In the genomic region with DNA sequence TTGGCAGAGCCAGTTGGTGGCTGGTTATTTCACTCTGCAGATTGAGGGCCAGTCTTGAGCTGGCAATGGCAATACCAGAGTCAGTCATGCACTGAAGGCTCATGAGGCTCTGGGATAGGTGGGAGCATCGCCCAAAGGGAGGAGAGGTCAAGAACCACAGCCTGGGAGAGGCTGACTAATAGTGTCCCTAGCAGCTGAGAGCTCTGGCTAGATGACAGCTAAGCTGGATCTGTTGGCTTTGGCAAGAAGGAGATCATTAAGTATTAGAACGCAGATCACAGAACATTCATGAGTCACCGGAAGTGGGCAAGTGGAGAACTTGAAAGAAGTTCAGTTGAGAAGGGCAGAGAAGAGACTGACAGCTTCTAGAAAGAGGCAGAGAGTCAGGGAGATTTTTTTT, we compare ENCODE assay signal across 16 cellular contexts.
A peak's percentile ranks its signal among the peaks of the same experiment; 100 is the strongest.
DNase-seq lines count a peak whose midpoint lies in the region; ATAC-seq and TF ChIP-seq lines count a peak whose summit lies in the region.
"Had no signal": no experiment of that assay in that cellular context is flagged by ENCODE, and none has a peak within 500 bp of the region (broad histone marks: within the 10 kb centered on the region; RNA-seq: fewer than 3 reads in every experiment).

No MANE protein-coding gene starts in this region.

- no peaks in the 10 kb centered on the region for H3K79me2 ChIP-seq in PC-3 (ENCODE audit: low read length)

- H3K27me3 ChIP-seq in PC-3 (ENCODE audit: low read length) = no peaks in the 10 kb centered on the region
- H3K27me3 ChIP-seq in HAP-1 (ENCODE audit: low read depth) = no peaks in the 10 kb centered on the region
- H3K27me3 ChIP-seq: uterus had no signal

- intact Hi-C loops in PC-3 (cut with micrococcal nuclease) = no loop called here

- in situ Hi-C loops in HAP-1 (cut with MboI; ENCODE audit: low sequenced_read_pairs) = no loop called here

- H2AFZ ChIP-seq in PC-3 (ENCODE audit: low read length) = no peak overlapping the region

- H3K27ac ChIP-seq in PC-3 (ENCODE audit: low read length) = no peak overlapping the region
- H3K27ac ChIP-seq: left ventricle myocardium inferior, uterus had no signal

- H3K9me2 ChIP-seq in PC-3 (replicated peaks; ENCODE audit: low read length) = no peaks in the 10 kb centered on the region

- H3K4me3 ChIP-seq in PC-3 (ENCODE audit: low read length) = no peak overlapping the region
- no peak overlapping the region for H3K4me3 ChIP-seq in HAP-1
- H3K4me3 ChIP-seq: left ventricle myocardium inferior, uterus had no signal

- no peak overlapping the region for H3K4me2 ChIP-seq in PC-3 (ENCODE audit: low read length)

- no TSS peak for BruUV-seq in PC-3 (replicated peaks; lab: Mats Ljungman, UMichigan)

- ATAC-seq in PC-3 (no peak), HG03460 (IDR thresholded peaks at IDR 0.05; ENCODE audit: unreplicated experiment) (no peak)
- ATAC-seq: natural killer cell treated with Interleukin-12 subunit alpha and Interleukin-12 subunit beta and Interleukin-15 and Interleukin-18, amount 100 ng/mL, for 72 hours; Panc1 had no signal

- no peak overlapping the region for H3K9ac ChIP-seq in PC-3 (ENCODE audit: low read length)

- CTCF ChIA-PET in PC-3 (lab: Charles Lee) = no interaction called here

- H3K4me1 ChIP-seq in PC-3 (ENCODE audit: insufficient read depth, low read length) = no peaks in the 10 kb centered on the region
- no peaks in the 10 kb centered on the region for H3K4me1 ChIP-seq in HAP-1
- H3K4me1 ChIP-seq: left ventricle myocardium inferior, uterus had no signal

- no peaks in the 10 kb centered on the region for H4K20me1 ChIP-seq in PC-3 (ENCODE audit: low read length)

- TF ChIP-seq CTCF in PC-3 (conservative IDR thresholded peaks at IDR 0.05; ENCODE audit: low read depth, low read length) (no peak), nephron progenitor cell (IDR thresholded peaks at IDR 0.05) (no peak)

- H3K4me1 Mint-ChIP-seq in nephron progenitor cell = peaks cover 36% of the 10 kb centered on the region

- peak overlapping the region; percentile 14 for H3K27ac Mint-ChIP-seq in nephron progenitor cell
- H3K27ac Mint-ChIP-seq: natural killer cell treated with Interleukin-12 subunit alpha and Interleukin-12 subunit beta and Interleukin-15 and Interleukin-18, amount 100 ng/mL, for 72 hours had no signal

- peak; percentile 81 for DNase-seq in HCEC 1CT
- peak; percentile 12 for DNase-seq in PC-3
- peak; percentile 54 for DNase-seq in dermis blood vessel endothelial cell
- no peak for DNase-seq in nephron progenitor cell
- DNase-seq in middle frontal gyrus (ENCODE audit: extremely low spot score, low spot score) = no peak
- DNase-seq in HAP-1 (ENCODE audit: low spot score in 2 of 2) = no peak
- DNase-seq in NK-92 (lab: John Stamatoyannopoulos, UW; ENCODE audit: unreplicated experiment) = no peak
- DNase-seq: anterior cingulate cortex; DMS79; effector CD4-positive, alpha-beta T cell; left ventricle myocardium inferior; stimulated activated CD4-positive, alpha-beta T cell treated with anti-CD3 and anti-CD28 coated beads, Interleukin-4, amount 100 ng/mL, for 24 hours; uterus had no signal

- H3K27me3 Mint-ChIP-seq in nephron progenitor cell (ENCODE audit: low read depth, poor library complexity) = peaks cover 2% of the 10 kb centered on the region

- H3K36me3 Mint-ChIP-seq in nephron progenitor cell (ENCODE audit: low read depth) = peaks cover 11% of the 10 kb centered on the region
- H3K36me3 Mint-ChIP-seq: natural killer cell treated with Interleukin-12 subunit alpha and Interleukin-12 subunit beta and Interleukin-15 and Interleukin-18, amount 100 ng/mL, for 72 hours had no signal

- no peaks in the 10 kb centered on the region for H3F3A ChIP-seq in PC-3 (ENCODE audit: low read length, unreplicated experiment)

- H3K9me3 ChIP-seq in PC-3 (ENCODE audit: low read length) (no peaks in the 10 kb centered on the region), HAP-1 (no peaks in the 10 kb centered on the region)
- H3K9me3 ChIP-seq: left ventricle myocardium inferior, uterus had no signal

- POLR2A ChIA-PET in PC-3 (lab: Charles Lee; ENCODE audit: unreplicated experiment) = no interaction called here

- H3K9me3 Mint-ChIP-seq in nephron progenitor cell = peaks cover 34% of the 10 kb centered on the region

- H3K36me3 ChIP-seq in PC-3 (ENCODE audit: low read depth, low read length) (no peaks in the 10 kb centered on the region), HAP-1 (replicated peaks) (no peaks in the 10 kb centered on the region)
- H3K36me3 ChIP-seq: left ventricle myocardium inferior, uterus had no signal

- H3K4me3 Mint-ChIP-seq in nephron progenitor cell = no peak overlapping the region
- H3K4me3 Mint-ChIP-seq: natural killer cell treated with Interleukin-12 subunit alpha and Interleukin-12 subunit beta and Interleukin-15 and Interleukin-18, amount 100 ng/mL, for 72 hours had no signal

Comparison
In these comparisons a context has a peak if more than half of its experiments do, and no peak if none do; other contexts are left out.
1. DNase-seq: peak in HCEC 1CT (single experiment), PC-3 (single experiment) and dermis blood vessel endothelial cell (single experiment); none in nephron progenitor cell (single experiment), middle frontal gyrus (single experiment), HAP-1 (0 of 2) and NK-92 (single experiment).